1 cellular context compared by ENCODE assay signal in the genomic region with DNA sequence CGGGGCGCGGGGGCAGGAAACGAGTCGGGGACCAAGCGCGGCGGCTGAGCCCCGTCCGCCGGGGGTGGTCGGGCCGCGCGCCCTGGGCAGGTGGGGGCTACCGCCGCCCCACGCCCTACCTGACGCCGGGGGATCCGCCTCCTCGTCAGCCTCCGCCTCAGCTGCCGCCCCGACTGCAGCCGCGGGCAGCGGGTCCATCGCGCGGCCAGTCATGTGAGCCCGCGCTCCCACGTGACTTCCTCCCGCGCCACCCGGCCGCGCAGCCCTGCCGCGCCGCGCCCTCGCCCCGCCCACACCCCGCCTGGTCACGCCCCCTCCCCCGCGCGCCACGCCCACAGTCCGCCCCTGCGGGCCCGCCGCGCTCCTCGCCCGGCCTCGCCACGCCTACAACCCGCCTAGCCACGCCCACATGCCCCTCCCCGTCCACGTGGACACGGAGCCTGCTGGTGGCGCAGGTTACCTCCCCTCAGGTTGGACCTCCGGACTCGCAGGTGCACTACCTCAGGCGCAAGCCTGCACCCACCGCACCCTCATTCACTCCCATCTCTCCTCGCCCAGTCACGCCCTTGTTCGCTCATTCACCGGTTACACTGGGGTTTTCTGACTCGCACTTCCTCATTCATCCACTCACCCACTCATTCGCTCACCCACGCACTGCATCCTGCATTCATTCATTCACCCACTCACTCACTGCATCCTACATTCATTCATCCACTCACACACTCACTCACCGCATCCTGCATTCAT.
A peak's percentile ranks its signal among the peaks of the same experiment; 100 is the strongest.
TF ChIP-seq lines count a peak whose summit lies in the region.

A gene with protein sequence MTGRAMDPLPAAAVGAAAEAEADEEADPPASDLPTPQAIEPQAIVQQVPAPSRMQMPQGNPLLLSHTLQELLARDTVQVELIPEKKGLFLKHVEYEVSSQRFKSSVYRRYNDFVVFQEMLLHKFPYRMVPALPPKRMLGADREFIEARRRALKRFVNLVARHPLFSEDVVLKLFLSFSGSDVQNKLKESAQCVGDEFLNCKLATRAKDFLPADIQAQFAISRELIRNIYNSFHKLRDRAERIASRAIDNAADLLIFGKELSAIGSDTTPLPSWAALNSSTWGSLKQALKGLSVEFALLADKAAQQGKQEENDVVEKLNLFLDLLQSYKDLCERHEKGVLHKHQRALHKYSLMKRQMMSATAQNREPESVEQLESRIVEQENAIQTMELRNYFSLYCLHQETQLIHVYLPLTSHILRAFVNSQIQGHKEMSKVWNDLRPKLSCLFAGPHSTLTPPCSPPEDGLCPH (minus strand): TSS at position 233 of the 747 bp plus-strand sequence. CDS start 20 bp downstream, at position 213.

TF ChIP-seq in HepG2, 621 proteins besides CTCF, POLR2A, EP300 and RAD21 (continued from another document and continues in another):
- TF ChIP-seq, protein P1, sequence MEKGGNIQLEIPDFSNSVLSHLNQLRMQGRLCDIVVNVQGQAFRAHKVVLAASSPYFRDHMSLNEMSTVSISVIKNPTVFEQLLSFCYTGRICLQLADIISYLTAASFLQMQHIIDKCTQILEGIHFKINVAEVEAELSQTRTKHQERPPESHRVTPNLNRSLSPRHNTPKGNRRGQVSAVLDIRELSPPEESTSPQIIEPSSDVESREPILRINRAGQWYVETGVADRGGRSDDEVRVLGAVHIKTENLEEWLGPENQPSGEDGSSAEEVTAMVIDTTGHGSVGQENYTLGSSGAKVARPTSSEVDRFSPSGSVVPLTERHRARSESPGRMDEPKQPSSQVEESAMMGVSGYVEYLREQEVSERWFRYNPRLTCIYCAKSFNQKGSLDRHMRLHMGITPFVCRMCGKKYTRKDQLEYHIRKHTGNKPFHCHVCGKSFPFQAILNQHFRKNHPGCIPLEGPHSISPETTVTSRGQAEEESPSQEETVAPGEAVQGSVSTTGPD (CRISPR knock-in tag; IDR thresholded peaks at IDR 0.05): no peak
- TF ChIP-seq SMYD3 (CRISPR knock-in tag; IDR thresholded peaks at IDR 0.05): no peak
- TF ChIP-seq, protein P2, sequence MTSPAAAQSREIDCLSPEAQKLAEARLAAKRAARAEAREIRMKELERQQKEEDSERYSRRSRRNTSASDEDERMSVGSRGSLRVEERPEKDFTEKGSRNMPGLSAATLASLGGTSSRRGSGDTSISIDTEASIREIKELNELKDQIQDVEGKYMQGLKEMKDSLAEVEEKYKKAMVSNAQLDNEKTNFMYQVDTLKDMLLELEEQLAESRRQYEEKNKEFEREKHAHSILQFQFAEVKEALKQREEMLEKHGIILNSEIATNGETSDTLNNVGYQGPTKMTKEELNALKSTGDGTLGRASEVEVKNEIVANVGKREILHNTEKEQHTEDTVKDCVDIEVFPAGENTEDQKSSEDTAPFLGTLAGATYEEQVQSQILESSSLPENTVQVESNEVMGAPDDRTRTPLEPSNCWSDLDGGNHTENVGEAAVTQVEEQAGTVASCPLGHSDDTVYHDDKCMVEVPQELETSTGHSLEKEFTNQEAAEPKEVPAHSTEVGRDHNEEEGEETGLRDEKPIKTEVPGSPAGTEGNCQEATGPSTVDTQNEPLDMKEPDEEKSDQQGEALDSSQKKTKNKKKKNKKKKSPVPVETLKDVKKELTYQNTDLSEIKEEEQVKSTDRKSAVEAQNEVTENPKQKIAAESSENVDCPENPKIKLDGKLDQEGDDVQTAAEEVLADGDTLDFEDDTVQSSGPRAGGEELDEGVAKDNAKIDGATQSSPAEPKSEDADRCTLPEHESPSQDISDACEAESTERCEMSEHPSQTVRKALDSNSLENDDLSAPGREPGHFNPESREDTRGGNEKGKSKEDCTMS (CRISPR knock-in tag; conservative IDR thresholded peaks at IDR 0.05): no peak
- no peak for TF ChIP-seq POLR2AphosphoS2 (IDR thresholded peaks at IDR 0.05; ENCODE audit: low read depth, low read length)
- no peak for TF ChIP-seq ZNF709 (CRISPR knock-in tag; IDR thresholded peaks at IDR 0.05)
- TF ChIP-seq, protein P3, sequence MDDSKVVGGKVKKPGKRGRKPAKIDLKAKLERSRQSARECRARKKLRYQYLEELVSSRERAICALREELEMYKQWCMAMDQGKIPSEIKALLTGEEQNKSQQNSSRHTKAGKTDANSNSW (CRISPR knock-in tag; IDR thresholded peaks at IDR 0.05; ENCODE audit: borderline replicate concordance): peak; percentile 84; the same call in 1 of the 2 replicates
- no peak for TF ChIP-seq EHMT2 (IDR thresholded peaks at IDR 0.05; ENCODE audit: borderline replicate concordance, low read depth, low read length)
- TF ChIP-seq ZNF616 (CRISPR knock-in tag; IDR thresholded peaks at IDR 0.05; ENCODE audit: low read depth): peak; percentile 84; the same call in 1 of the 2 replicates
- TF ChIP-seq, protein P4, sequence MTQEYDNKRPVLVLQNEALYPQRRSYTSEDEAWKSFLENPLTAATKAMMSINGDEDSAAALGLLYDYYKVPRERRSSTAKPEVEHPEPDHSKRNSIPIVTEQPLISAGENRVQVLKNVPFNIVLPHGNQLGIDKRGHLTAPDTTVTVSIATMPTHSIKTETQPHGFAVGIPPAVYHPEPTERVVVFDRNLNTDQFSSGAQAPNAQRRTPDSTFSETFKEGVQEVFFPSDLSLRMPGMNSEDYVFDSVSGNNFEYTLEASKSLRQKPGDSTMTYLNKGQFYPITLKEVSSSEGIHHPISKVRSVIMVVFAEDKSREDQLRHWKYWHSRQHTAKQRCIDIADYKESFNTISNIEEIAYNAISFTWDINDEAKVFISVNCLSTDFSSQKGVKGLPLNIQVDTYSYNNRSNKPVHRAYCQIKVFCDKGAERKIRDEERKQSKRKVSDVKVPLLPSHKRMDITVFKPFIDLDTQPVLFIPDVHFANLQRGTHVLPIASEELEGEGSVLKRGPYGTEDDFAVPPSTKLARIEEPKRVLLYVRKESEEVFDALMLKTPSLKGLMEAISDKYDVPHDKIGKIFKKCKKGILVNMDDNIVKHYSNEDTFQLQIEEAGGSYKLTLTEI (CRISPR knock-in tag; conservative IDR thresholded peaks at IDR 0.05): no peak
- TF ChIP-seq, protein P5, sequence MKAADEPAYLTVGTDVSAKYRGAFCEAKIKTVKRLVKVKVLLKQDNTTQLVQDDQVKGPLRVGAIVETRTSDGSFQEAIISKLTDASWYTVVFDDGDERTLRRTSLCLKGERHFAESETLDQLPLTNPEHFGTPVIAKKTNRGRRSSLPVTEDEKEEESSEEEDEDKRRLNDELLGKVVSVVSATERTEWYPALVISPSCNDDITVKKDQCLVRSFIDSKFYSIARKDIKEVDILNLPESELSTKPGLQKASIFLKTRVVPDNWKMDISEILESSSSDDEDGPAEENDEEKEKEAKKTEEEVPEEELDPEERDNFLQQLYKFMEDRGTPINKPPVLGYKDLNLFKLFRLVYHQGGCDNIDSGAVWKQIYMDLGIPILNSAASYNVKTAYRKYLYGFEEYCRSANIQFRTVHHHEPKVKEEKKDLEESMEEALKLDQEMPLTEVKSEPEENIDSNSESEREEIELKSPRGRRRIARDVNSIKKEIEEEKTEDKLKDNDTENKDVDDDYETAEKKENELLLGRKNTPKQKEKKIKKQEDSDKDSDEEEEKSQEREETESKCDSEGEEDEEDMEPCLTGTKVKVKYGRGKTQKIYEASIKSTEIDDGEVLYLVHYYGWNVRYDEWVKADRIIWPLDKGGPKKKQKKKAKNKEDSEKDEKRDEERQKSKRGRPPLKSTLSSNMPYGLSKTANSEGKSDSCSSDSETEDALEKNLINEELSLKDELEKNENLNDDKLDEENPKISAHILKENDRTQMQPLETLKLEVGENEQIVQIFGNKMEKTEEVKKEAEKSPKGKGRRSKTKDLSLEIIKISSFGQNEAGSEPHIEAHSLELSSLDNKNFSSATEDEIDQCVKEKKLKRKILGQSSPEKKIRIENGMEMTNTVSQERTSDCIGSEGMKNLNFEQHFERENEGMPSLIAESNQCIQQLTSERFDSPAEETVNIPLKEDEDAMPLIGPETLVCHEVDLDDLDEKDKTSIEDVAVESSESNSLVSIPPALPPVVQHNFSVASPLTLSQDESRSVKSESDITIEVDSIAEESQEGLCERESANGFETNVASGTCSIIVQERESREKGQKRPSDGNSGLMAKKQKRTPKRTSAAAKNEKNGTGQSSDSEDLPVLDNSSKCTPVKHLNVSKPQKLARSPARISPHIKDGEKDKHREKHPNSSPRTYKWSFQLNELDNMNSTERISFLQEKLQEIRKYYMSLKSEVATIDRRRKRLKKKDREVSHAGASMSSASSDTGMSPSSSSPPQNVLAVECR (CRISPR knock-in tag; IDR thresholded peaks at IDR 0.05; ENCODE audit: borderline replicate concordance): peak; percentile 84; the same call in 1 of the 2 replicates
- TF ChIP-seq ZSCAN22 (CRISPR knock-in tag; IDR thresholded peaks at IDR 0.05): no peak
- TF ChIP-seq ATF1 (CRISPR knock-in tag; IDR thresholded peaks at IDR 0.05): no peak
- no peak for TF ChIP-seq ERF (CRISPR knock-in tag; IDR thresholded peaks at IDR 0.05)
- TF ChIP-seq, protein P6, sequence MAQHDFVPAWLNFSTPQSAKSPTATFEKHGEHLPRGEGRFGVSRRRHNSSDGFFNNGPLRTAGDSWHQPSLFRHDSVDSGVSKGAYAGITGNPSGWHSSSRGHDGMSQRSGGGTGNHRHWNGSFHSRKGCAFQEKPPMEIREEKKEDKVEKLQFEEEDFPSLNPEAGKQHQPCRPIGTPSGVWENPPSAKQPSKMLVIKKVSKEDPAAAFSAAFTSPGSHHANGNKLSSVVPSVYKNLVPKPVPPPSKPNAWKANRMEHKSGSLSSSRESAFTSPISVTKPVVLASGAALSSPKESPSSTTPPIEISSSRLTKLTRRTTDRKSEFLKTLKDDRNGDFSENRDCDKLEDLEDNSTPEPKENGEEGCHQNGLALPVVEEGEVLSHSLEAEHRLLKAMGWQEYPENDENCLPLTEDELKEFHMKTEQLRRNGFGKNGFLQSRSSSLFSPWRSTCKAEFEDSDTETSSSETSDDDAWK (CRISPR knock-in tag; IDR thresholded peaks at IDR 0.05): no peak
- no peak for TF ChIP-seq PHF8 (CRISPR knock-in tag; IDR thresholded peaks at IDR 0.05)
- TF ChIP-seq, protein P7, sequence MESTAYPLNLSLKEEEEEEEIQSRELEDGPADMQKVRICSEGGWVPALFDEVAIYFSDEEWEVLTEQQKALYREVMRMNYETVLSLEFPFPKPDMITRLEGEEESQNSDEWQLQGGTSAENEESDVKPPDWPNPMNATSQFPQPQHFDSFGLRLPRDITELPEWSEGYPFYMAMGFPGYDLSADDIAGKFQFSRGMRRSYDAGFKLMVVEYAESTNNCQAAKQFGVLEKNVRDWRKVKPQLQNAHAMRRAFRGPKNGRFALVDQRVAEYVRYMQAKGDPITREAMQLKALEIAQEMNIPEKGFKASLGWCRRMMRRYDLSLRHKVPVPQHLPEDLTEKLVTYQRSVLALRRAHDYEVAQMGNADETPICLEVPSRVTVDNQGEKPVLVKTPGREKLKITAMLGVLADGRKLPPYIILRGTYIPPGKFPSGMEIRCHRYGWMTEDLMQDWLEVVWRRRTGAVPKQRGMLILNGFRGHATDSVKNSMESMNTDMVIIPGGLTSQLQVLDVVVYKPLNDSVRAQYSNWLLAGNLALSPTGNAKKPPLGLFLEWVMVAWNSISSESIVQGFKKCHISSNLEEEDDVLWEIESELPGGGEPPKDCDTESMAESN (CRISPR knock-in tag; conservative IDR thresholded peaks at IDR 0.05): no peak
- TF ChIP-seq MEF2D (CRISPR knock-in tag; IDR thresholded peaks at IDR 0.05): no peak
- TF ChIP-seq, protein P8, sequence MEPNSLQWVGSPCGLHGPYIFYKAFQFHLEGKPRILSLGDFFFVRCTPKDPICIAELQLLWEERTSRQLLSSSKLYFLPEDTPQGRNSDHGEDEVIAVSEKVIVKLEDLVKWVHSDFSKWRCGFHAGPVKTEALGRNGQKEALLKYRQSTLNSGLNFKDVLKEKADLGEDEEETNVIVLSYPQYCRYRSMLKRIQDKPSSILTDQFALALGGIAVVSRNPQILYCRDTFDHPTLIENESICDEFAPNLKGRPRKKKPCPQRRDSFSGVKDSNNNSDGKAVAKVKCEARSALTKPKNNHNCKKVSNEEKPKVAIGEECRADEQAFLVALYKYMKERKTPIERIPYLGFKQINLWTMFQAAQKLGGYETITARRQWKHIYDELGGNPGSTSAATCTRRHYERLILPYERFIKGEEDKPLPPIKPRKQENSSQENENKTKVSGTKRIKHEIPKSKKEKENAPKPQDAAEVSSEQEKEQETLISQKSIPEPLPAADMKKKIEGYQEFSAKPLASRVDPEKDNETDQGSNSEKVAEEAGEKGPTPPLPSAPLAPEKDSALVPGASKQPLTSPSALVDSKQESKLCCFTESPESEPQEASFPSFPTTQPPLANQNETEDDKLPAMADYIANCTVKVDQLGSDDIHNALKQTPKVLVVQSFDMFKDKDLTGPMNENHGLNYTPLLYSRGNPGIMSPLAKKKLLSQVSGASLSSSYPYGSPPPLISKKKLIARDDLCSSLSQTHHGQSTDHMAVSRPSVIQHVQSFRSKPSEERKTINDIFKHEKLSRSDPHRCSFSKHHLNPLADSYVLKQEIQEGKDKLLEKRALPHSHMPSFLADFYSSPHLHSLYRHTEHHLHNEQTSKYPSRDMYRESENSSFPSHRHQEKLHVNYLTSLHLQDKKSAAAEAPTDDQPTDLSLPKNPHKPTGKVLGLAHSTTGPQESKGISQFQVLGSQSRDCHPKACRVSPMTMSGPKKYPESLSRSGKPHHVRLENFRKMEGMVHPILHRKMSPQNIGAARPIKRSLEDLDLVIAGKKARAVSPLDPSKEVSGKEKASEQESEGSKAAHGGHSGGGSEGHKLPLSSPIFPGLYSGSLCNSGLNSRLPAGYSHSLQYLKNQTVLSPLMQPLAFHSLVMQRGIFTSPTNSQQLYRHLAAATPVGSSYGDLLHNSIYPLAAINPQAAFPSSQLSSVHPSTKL (CRISPR knock-in tag; IDR thresholded peaks at IDR 0.05): peak; percentile 5; the same call in 1 of the 2 replicates
- no peak for TF ChIP-seq ZNF546 (CRISPR knock-in tag; conservative IDR thresholded peaks at IDR 0.05)
- TF ChIP-seq, protein P9, sequence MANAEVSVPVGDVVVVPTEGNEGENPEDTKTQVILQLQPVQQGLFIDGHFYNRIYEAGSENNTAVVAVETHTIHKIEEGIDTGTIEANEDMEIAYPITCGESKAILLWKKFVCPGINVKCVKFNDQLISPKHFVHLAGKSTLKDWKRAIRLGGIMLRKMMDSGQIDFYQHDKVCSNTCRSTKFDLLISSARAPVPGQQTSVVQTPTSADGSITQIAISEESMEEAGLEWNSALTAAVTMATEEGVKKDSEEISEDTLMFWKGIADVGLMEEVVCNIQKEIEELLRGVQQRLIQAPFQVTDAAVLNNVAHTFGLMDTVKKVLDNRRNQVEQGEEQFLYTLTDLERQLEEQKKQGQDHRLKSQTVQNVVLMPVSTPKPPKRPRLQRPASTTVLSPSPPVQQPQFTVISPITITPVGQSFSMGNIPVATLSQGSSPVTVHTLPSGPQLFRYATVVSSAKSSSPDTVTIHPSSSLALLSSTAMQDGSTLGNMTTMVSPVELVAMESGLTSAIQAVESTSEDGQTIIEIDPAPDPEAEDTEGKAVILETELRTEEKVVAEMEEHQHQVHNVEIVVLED (CRISPR knock-in tag; IDR thresholded peaks at IDR 0.05; ENCODE audit: borderline replicate concordance): no peak; the same call in none of the 2 replicates
- TF ChIP-seq ZNF557 (CRISPR knock-in tag; IDR thresholded peaks at IDR 0.05): no peak
- TF ChIP-seq NFE2L2 (IDR thresholded peaks at IDR 0.05; ENCODE audit: low read length): no peak
- no peak for TF ChIP-seq SNAPC2 (CRISPR knock-in tag; IDR thresholded peaks at IDR 0.05)
- TF ChIP-seq ZNF136 (CRISPR knock-in tag; IDR thresholded peaks at IDR 0.05; ENCODE audit: low read depth): no peak
- TF ChIP-seq, protein P10, sequence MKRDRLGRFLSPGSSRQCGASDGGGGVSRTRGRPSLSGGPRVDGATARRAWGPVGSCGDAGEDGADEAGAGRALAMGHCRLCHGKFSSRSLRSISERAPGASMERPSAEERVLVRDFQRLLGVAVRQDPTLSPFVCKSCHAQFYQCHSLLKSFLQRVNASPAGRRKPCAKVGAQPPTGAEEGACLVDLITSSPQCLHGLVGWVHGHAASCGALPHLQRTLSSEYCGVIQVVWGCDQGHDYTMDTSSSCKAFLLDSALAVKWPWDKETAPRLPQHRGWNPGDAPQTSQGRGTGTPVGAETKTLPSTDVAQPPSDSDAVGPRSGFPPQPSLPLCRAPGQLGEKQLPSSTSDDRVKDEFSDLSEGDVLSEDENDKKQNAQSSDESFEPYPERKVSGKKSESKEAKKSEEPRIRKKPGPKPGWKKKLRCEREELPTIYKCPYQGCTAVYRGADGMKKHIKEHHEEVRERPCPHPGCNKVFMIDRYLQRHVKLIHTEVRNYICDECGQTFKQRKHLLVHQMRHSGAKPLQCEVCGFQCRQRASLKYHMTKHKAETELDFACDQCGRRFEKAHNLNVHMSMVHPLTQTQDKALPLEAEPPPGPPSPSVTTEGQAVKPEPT (CRISPR knock-in tag; IDR thresholded peaks at IDR 0.05; ENCODE audit: low read depth): no peak
- TF ChIP-seq SALL1 (CRISPR knock-in tag; IDR thresholded peaks at IDR 0.05): peak; percentile 62
